20 cellular contexts compared by ENCODE assay signal in genomic region chr2:237911363-237912017, GRCh38.
"Had no signal": no experiment of that assay in that cellular context is flagged by ENCODE, and none has a peak within 500 bp of the region (broad histone marks: within the 10 kb centered on the region; RNA-seq: fewer than 3 reads in every experiment).

No MANE protein-coding gene starts in this region.

- H3K4me3 ChIP-seq: suprapubic skin had no signal

- H3K4me1 Mint-ChIP-seq: endodermal cell had no signal

- H3K9me3 ChIP-seq: neutrophil, suprapubic skin had no signal

- ATAC-seq: foreskin keratinocyte, natural killer cell, T-helper 17 cell had no signal

- H3K4me1 ChIP-seq: foreskin keratinocyte, parathyroid adenoma, suprapubic skin had no signal

- H3K9me3 Mint-ChIP-seq: type B pancreatic cell had no signal

- H3K36me3 ChIP-seq: neutrophil, suprapubic skin, WERI-Rb-1 had no signal

- DNase-seq: activated CD4-positive, alpha-beta T cell treated with anti-CD3 and anti-CD28 coated beads, Interleukin-2, amount 50 U/mL, for 4 hours; activated naive CD4-positive, alpha-beta T cell; activated naive CD8-positive, alpha-beta T cell treated with anti-CD3 and anti-CD28 coated beads for 36 hours; activated T-cell treated with anti-CD3 and anti-CD28 coated beads for 4 hours; central memory CD4-positive, alpha-beta T cell; endodermal cell; foreskin keratinocyte; glutamatergic neuron; kidney glomerular epithelial cell; natural killer cell; T-helper 17 cell; WERI-Rb-1 had no signal

- H3K27me3 Mint-ChIP-seq: activated naive CD8-positive, alpha-beta T cell treated with anti-CD3 and anti-CD28 coated beads for 36 hours; brain; stimulated activated naive CD8-positive, alpha-beta T cell treated with anti-CD3 and anti-CD28 coated beads, Interleukin-15, Interleukin-2, amounts not matched to agents 100 ng/mL and 50 ng/mL, for 24 hours; type B pancreatic cell had no signal

- H3K27ac Mint-ChIP-seq: activated naive CD8-positive, alpha-beta T cell treated with anti-CD3 and anti-CD28 coated beads for 36 hours; brain; endodermal cell; stimulated activated naive CD8-positive, alpha-beta T cell treated with anti-CD3 and anti-CD28 coated beads, Interleukin-15, Interleukin-2, amounts not matched to agents 100 ng/mL and 50 ng/mL, for 24 hours; T-helper 17 cell; type B pancreatic cell had no signal

- H3K27ac ChIP-seq: epithelial cell of prostate, foreskin keratinocyte, neutrophil, parathyroid adenoma, suprapubic skin, WERI-Rb-1 had no signal

- H3K36me3 Mint-ChIP-seq: natural killer cell, type B pancreatic cell had no signal

- H3K27me3 ChIP-seq: foreskin keratinocyte, neutrophil, suprapubic skin had no signal

- H3K4me3 Mint-ChIP-seq: activated naive CD8-positive, alpha-beta T cell treated with anti-CD3 and anti-CD28 coated beads for 36 hours; activated T-helper 1 cell treated with anti-CD3 and anti-CD28 coated beads, Interleukin-12 subunit alpha, Interleukin-12 subunit beta, Interleukin-2, Interleukin-4 antibody, amounts not matched to agents 30 ng/mL and 10 ng/mL and 1 ng/mL, durations not matched to agents 14 hours and 24 hours and 36 hours; brain; endodermal cell; natural killer cell; stimulated activated naive CD8-positive, alpha-beta T cell treated with anti-CD3 and anti-CD28 coated beads, Interleukin-15, Interleukin-2, amounts not matched to agents 100 ng/mL and 50 ng/mL, for 24 hours; T-helper 17 cell; type B pancreatic cell had no signal
